In genomic region chr18:11307716-11308115, GRCh38 we compare ENCODE assay signal across 21 cellular contexts.
"Had no signal": no experiment of that assay in that cellular context is flagged by ENCODE, and none has a peak within 500 bp of the region (broad histone marks: within the 10 kb centered on the region; RNA-seq: fewer than 3 reads in every experiment).

No MANE protein-coding gene starts in this region.

- H3K9me2 ChIP-seq: SK-N-SH had no signal

- DNase-seq: MG63, NCI-H1092, NCI-H1105 treated with DMSO at 0.1 percent for 48 hours, NCI-H1417 treated with DMSO at 0.1 percent for 48 hours, NCI-H146, NCI-H1694 treated with DMSO at 0.1 percent for 48 hours, NCI-H1930, NCI-H2081, NCI-H2107, NCI-H2227 treated with DMSO at 0.1 percent for 48 hours, NCI-H524, NCI-H526 treated with DMSO at 0.1 percent for 48 hours, NCI-H774, PC-3, SHP77, SK-N-SH, SW 1271 had no signal

- H3K4me2 ChIP-seq: SK-N-SH had no signal

- H3K27ac ChIP-seq: HL-60, KMS-11, RWPE1 had no signal

- H3K9ac ChIP-seq: KMS-11, SK-N-SH had no signal

- H3K9me3 ChIP-seq: MG63, SK-N-SH had no signal

- H3K4me3 ChIP-seq: K562, MG63 had no signal

- H3K36me3 ChIP-seq: MG63 had no signal

- H3K27me3 ChIP-seq: MG63 had no signal
